In genomic region chr11:71206186-71206585, GRCh38 we compare ENCODE assay signal across 1 cellular context.
TF ChIP-seq lines count a peak whose summit lies in the region.

No MANE protein-coding gene starts in this region.

TF ChIP-seq in HepG2, 621 proteins besides CTCF, POLR2A, EP300 and RAD21 (continued from another document):
- no peak for TF ChIP-seq LRRFIP1 (CRISPR knock-in tag; conservative IDR thresholded peaks at IDR 0.05)
- no peak for TF ChIP-seq KAT8 (CRISPR knock-in tag; IDR thresholded peaks at IDR 0.05)
- TF ChIP-seq ZNF280B (CRISPR knock-in tag; IDR thresholded peaks at IDR 0.05; ENCODE audit: borderline replicate concordance) = no peak
- TF ChIP-seq SATB2 (CRISPR knock-in tag; IDR thresholded peaks at IDR 0.05) = no peak
- TF ChIP-seq ZMAT5 (CRISPR knock-in tag; IDR thresholded peaks at IDR 0.05; ENCODE audit: borderline replicate concordance, low read depth) = no peak
- TF ChIP-seq PHF20 (CRISPR knock-in tag; IDR thresholded peaks at IDR 0.05) = no peak
- TF ChIP-seq HHEX (CRISPR knock-in tag; IDR thresholded peaks at IDR 0.05) = no peak
- no peak for TF ChIP-seq ZNF672 (CRISPR knock-in tag; IDR thresholded peaks at IDR 0.05)
- TF ChIP-seq POGZ (CRISPR knock-in tag; IDR thresholded peaks at IDR 0.05) = no peak
TF ChIP-seq in HepG2: peak in this region for 0.
